ENCODE assay signal across 2 cellular contexts in the genomic region with DNA sequence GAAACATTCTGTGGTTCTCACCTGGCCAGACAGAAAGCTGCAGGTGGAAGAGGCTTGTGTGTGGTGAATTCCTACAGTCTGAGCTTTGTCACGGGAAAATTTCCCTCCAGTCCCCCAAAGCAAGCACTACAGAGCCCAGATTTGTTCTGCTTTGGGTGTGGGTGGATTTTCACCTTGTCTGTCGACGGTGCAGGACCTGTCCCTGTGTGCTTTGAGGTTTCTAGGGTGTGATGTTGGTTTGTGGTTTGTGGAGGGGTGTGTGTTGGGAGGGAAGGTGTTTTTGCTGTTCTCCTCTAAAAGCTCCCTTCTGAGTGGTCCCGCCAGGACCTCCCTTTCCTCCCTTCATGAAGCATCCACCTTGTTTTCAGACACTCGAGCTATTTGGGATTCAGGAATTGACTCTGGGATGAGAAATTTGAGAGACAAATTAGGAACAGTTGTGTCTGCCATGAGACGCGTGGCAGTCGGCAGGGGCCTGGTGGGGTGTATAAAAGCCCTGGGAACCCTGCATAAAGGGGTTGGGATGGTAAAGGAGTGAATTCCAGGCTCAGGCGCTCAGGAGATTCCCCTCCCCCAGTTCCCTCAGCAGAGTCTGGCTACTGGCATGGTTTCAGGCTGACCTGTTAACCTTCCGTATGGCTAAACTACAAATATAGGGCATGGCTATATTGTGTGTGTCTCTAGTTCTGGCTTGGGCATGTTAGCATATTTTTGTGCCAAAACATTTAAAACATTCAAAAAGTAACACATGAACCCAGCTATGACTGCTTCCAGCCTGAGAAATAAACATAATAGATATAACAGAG.
TF ChIP-seq lines count a peak whose summit lies in the region.

No MANE protein-coding gene starts in this region.

TF ChIP-seq in SK-N-SH, 30 proteins besides CTCF, POLR2A, EP300 and RAD21 (continued from another document):
- TF ChIP-seq SMC3 (IDR thresholded peaks at IDR 0.05; ENCODE audit: low read depth, low read length): no peak
- TF ChIP-seq TEAD4 (IDR thresholded peaks at IDR 0.05; ENCODE audit: borderline replicate concordance, insufficient read depth): no peak
- TF ChIP-seq RXRA (IDR thresholded peaks at IDR 0.05; ENCODE audit: borderline replicate concordance, low read depth): no peak
- TF ChIP-seq RCOR1 (IDR thresholded peaks at IDR 0.05; ENCODE audit: low read length): no peak
- TF ChIP-seq POLR2AphosphoS5 (IDR thresholded peaks at IDR 0.05; ENCODE audit: low read depth, low read length): no peak
- TF ChIP-seq, protein P1, sequence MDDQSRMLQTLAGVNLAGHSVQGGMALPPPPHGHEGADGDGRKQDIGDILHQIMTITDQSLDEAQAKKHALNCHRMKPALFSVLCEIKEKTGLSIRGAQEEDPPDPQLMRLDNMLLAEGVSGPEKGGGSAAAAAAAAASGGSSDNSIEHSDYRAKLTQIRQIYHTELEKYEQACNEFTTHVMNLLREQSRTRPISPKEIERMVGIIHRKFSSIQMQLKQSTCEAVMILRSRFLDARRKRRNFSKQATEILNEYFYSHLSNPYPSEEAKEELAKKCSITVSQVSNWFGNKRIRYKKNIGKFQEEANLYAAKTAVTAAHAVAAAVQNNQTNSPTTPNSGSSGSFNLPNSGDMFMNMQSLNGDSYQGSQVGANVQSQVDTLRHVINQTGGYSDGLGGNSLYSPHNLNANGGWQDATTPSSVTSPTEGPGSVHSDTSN (IDR thresholded peaks at IDR 0.05): no peak

TF ChIP-seq in SK-N-SH treated with all-trans-retinoic acid at 6 μM for 48 hours, 23 proteins besides CTCF, POLR2A, EP300 and RAD21 (continued from another document):
- TF ChIP-seq, protein P2, sequence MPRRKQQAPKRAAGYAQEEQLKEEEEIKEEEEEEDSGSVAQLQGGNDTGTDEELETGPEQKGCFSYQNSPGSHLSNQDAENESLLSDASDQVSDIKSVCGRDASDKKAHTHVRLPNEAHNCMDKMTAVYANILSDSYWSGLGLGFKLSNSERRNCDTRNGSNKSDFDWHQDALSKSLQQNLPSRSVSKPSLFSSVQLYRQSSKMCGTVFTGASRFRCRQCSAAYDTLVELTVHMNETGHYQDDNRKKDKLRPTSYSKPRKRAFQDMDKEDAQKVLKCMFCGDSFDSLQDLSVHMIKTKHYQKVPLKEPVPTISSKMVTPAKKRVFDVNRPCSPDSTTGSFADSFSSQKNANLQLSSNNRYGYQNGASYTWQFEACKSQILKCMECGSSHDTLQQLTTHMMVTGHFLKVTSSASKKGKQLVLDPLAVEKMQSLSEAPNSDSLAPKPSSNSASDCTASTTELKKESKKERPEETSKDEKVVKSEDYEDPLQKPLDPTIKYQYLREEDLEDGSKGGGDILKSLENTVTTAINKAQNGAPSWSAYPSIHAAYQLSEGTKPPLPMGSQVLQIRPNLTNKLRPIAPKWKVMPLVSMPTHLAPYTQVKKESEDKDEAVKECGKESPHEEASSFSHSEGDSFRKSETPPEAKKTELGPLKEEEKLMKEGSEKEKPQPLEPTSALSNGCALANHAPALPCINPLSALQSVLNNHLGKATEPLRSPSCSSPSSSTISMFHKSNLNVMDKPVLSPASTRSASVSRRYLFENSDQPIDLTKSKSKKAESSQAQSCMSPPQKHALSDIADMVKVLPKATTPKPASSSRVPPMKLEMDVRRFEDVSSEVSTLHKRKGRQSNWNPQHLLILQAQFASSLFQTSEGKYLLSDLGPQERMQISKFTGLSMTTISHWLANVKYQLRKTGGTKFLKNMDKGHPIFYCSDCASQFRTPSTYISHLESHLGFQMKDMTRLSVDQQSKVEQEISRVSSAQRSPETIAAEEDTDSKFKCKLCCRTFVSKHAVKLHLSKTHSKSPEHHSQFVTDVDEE (CRISPR knock-in tag; IDR thresholded peaks at IDR 0.05): no peak
- TF ChIP-seq TOX (CRISPR knock-in tag; IDR thresholded peaks at IDR 0.05; ENCODE audit: borderline replicate concordance) (no peak), ISL1 (CRISPR knock-in tag; IDR thresholded peaks at IDR 0.05) (no peak), ARNTL (CRISPR knock-in tag; IDR thresholded peaks at IDR 0.05; ENCODE audit: borderline replicate concordance, low read depth) (no peak), CSDC2 (CRISPR knock-in tag; IDR thresholded peaks at IDR 0.05) (no peak)
